Comparison of ENCODE assay signal across 8 cellular contexts in the genomic region with DNA sequence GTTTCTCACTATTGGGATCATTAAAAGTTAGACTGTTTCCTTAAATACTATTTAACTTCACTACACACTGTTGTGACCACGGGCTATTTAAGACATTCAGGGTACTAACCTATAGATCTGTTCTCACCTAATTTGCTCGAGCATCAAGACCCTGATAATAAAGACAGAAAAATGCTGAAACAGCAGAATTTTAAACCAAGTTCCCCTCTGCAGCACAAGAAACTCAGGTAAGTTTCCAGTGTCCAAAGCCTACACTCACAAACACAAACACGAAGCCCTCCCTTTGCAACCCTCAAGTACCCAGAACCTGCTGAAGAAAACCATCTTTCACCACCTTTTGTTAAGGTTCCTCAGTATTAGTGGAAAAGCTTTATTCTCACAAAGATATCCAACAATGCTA. TPM values are rescaled to one million over a fixed set of nuclear protein-coding genes. Genes with fewer than 3 reads are reported as not detected.
DNase-seq lines count a peak whose midpoint lies in the region; ATAC-seq and TF ChIP-seq lines count a peak whose summit lies in the region.

No MANE protein-coding gene starts in this region.

- H3K4me1 Mint-ChIP-seq in endothelial cell (ENCODE audit: unreplicated experiment) = peaks cover 43% of the 10 kb centered on the region

- no peaks in the 10 kb centered on the region for H3K9me3 Mint-ChIP-seq in endothelial cell (ENCODE audit: unreplicated experiment)

- H4K91ac ChIP-seq in trophoblast cell (ENCODE audit: low read depth, low read length) = no peak overlapping the region

- no peak overlapping the region for H2BK120ac ChIP-seq in trophoblast cell (ENCODE audit: insufficient read depth, low read length, poor library complexity)

- H3K14ac ChIP-seq in trophoblast cell (ENCODE audit: low read length) = no peak overlapping the region

- H4K20me1 ChIP-seq in OCI-LY3 (ENCODE audit: insufficient read depth, low read length) = peaks cover 79% of the 10 kb centered on the region

- H3K9me3 ChIP-seq in OCI-LY3 (ENCODE audit: insufficient read depth, low read length) (no peaks in the 10 kb centered on the region), trophoblast cell (ENCODE audit: insufficient read depth, low read depth, low read length) (no peaks in the 10 kb centered on the region)

- peak overlapping the region; percentile 80 for H3K4me2 ChIP-seq in OCI-LY3 (ENCODE audit: low read length)
- H3K4me2 ChIP-seq in trophoblast cell (ENCODE audit: low read length) = peak overlapping the region; percentile 11

- no peak overlapping the region for H2BK12ac ChIP-seq in trophoblast cell (ENCODE audit: low read length)

- H3K27me3 Mint-ChIP-seq in endothelial cell (ENCODE audit: unreplicated experiment) = peaks cover 2% of the 10 kb centered on the region

- no CpG with 5 or more reads among the region's 3 CpGs for WGBS in trophoblast cell (ENCODE audit: extremely low coverage, insufficient coverage, insufficient read length)

- H3K4me1 ChIP-seq in OCI-LY3 (ENCODE audit: low read length) (peaks cover 64% of the 10 kb centered on the region), trophoblast cell (ENCODE audit: control insufficient read depth in 1 of 2, insufficient read depth in 2 of 2, low read length in 2 of 2) (peaks cover 6 to 7% of the 10 kb centered on the region in 2 experiments)

- H2AFZ ChIP-seq in OCI-LY3 (ENCODE audit: low read depth, low read length) (no peak overlapping the region), trophoblast cell (ENCODE audit: insufficient read depth, low read length, poor library complexity) (no peak overlapping the region)

- peak overlapping the region; percentile 37 for H3K27ac Mint-ChIP-seq in endothelial cell (ENCODE audit: unreplicated experiment)

- H3K79me2 ChIP-seq in OCI-LY3 (ENCODE audit: low read length) = peaks cover 98% of the 10 kb centered on the region
- peaks cover 44% of the 10 kb centered on the region for H3K79me2 ChIP-seq in trophoblast cell (ENCODE audit: control insufficient read depth, insufficient read depth, low read length, poor library complexity)

- peak overlapping the region; percentile 98 for H3K9ac ChIP-seq in OCI-LY3 (ENCODE audit: low read length)
- H3K9ac ChIP-seq in trophoblast cell (ENCODE audit: low read length) = no peak overlapping the region

- no peak for DNase-seq in GM06990 (ENCODE audit: extremely low read depth, insufficient read length)
- no peak for DNase-seq in endothelial cell (ENCODE audit: low spot score)
- DNase-seq in trophoblast cell = no peak
- DNase-seq in NCI-H1417 (lab: John Stamatoyannopoulos, UW) = no peak
- DNase-seq in stimulated activated CD4-positive, alpha-beta T cell treated with anti-CD3 and anti-CD28 coated beads, Interleukin-4, amount 100 ng/mL, for 4 hours = no peak
- DNase-seq in NCI-H146 (lab: John Stamatoyannopoulos, UW) = no peak

- H3K4ac ChIP-seq in trophoblast cell (ENCODE audit: low read depth, low read length) = peak overlapping the region; percentile 93

- H3K4me3 Mint-ChIP-seq in endothelial cell (ENCODE audit: unreplicated experiment) = no peak overlapping the region

- ATAC-seq in HG03354 (IDR thresholded peaks at IDR 0.05; ENCODE audit: poor library complexity, severe bottlenecking, unreplicated experiment) = no peak

- H3K36me3 ChIP-seq in GM06990 (ENCODE audit: control insufficient read depth, insufficient read depth, low read length) (peaks cover 8% of the 10 kb centered on the region), OCI-LY3 (replicated peaks; ENCODE audit: low read depth, low read length) (peaks cover 59% of the 10 kb centered on the region), trophoblast cell (ENCODE audit: control insufficient read depth in 1 of 2, insufficient read depth in 2 of 2, low read length in 2 of 2) (peaks cover 2 to 6% of the 10 kb centered on the region in 2 experiments)

- peaks cover 21% of the 10 kb centered on the region for H3K79me1 ChIP-seq in trophoblast cell (ENCODE audit: low read length)

- peaks cover 3% of the 10 kb centered on the region for H3K36me3 Mint-ChIP-seq in endothelial cell (ENCODE audit: low read depth, unreplicated experiment)

- H4K12ac ChIP-seq in trophoblast cell (ENCODE audit: low read depth, low read length) = no peak overlapping the region

- no peak overlapping the region for H4K8ac ChIP-seq in trophoblast cell (ENCODE audit: low read depth, low read length)

- TF ChIP-seq CTCF in GM06990 (IDR thresholded peaks at IDR 0.05; ENCODE audit: insufficient read depth, low read length, poor library complexity, severe bottlenecking) = no peak
- no peak for TF ChIP-seq CTCF in OCI-LY3 (IDR thresholded peaks at IDR 0.05; ENCODE audit: low read depth, low read length)
- no peak for TF ChIP-seq CTCF in endothelial cell (IDR thresholded peaks at IDR 0.05; ENCODE audit: unreplicated experiment)

- H3K4me3 ChIP-seq in GM06990 (replicated peaks; ENCODE audit: low read depth, low read length) (peak overlapping the region; percentile 96), OCI-LY3 (ENCODE audit: low read length) (peak overlapping the region; percentile 82), trophoblast cell (ENCODE audit: low read depth, low read length) (no peak overlapping the region)

- no peak overlapping the region for H2AK5ac ChIP-seq in trophoblast cell (ENCODE audit: low read length)

- H3K18ac ChIP-seq in trophoblast cell (ENCODE audit: low read length) = no peak overlapping the region

- H3K27me3 ChIP-seq in GM06990 (replicated peaks; ENCODE audit: control insufficient read depth, insufficient read depth, low read length) = no peaks in the 10 kb centered on the region
- no peaks in the 10 kb centered on the region for H3K27me3 ChIP-seq in OCI-LY3 (ENCODE audit: low read depth, low read length)
- no peaks in the 10 kb centered on the region for H3K27me3 ChIP-seq in trophoblast cell (ENCODE audit: insufficient read depth, low read length)

- H2BK5ac ChIP-seq in trophoblast cell (ENCODE audit: low read depth, low read length, poor library complexity) = no peak overlapping the region

- H3K27ac ChIP-seq in OCI-LY3 (ENCODE audit: low read length) = peak overlapping the region; percentile 95
- no peak overlapping the region for H3K27ac ChIP-seq in trophoblast cell (ENCODE audit: low read depth, low read length)

- no peak overlapping the region for H3K23ac ChIP-seq in trophoblast cell (ENCODE audit: low read length)

RNA-seq across cellular contexts. Expression of a gene that starts 4.0 kb away (rescaled TPM):
- 61.7 TPM for total RNA-seq in endothelial cell (ENCODE audit: unreplicated experiment)
- polyA plus RNA-seq in trophoblast cell (2013) = 333 and 360 TPM in 2 replicates

RNA-seq across cellular contexts. Expression of a gene that starts 4.2 kb away (rescaled TPM):
- 17.5 TPM for total RNA-seq in endothelial cell (ENCODE audit: unreplicated experiment)
- 20.7 and 21.8 TPM in 2 replicates for polyA plus RNA-seq in trophoblast cell (2013)
